In the genomic region with DNA sequence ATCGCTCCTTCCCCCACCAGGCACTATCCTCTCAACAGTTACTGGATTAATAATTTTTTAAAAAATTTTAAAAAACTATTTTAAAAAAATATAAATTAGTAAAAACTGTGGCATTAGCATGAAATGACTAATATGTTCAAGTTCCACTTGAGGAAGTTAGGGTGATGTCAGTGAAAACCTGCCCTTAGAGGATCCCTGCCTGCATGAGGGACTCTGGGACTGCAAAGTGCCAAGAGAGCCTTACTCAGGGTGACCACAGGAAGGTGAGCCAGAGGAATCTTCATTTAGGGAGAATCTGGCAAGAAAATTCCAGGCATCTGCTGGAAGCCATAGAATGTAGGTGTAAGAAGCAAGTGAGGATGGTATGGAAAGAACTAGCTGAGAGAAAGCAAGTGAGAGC, we compare ENCODE assay signal across 15 cellular contexts.
"Had no signal": no experiment of that assay in that cellular context is flagged by ENCODE, and none has a peak within 500 bp of the region (broad histone marks: within the 10 kb centered on the region; RNA-seq: fewer than 3 reads in every experiment).

No MANE protein-coding gene starts in this region.

- FAIRE-seq: endothelial cell of umbilical vein had no signal

- ATAC-seq: activated CD4-positive, CD25-positive, alpha-beta regulatory T cell treated with anti-CD3 and anti-CD28 coated beads, Interleukin-2, amount 50 U/mL, for 24 hours; body of pancreas; gastroesophageal sphincter had no signal

- H3K27me3 ChIP-seq: body of pancreas, gastroesophageal sphincter, left lung, neutrophil had no signal

- H3K9me3 ChIP-seq: body of pancreas, gastroesophageal sphincter, left lung, neutrophil had no signal

- H3K4me3 ChIP-seq: body of pancreas, gastroesophageal sphincter, left lung had no signal

- H3K4me1 ChIP-seq: body of pancreas, left lung had no signal

- H3K36me3 ChIP-seq: gastroesophageal sphincter, left lung, neutrophil had no signal

- H3K27ac ChIP-seq: body of pancreas, gastroesophageal sphincter, left lung, neutrophil had no signal

- DNase-seq: activated CD4-positive, alpha-beta T cell treated with anti-CD3 and anti-CD28 coated beads, Interleukin-2, amount 50 U/mL, for 1 hour; activated CD8-positive, alpha-beta memory T cell treated with anti-CD3 and anti-CD28 coated beads for 24 hours; activated naive CD8-positive, alpha-beta T cell treated with anti-CD3 and anti-CD28 coated beads for 36 hours; amygdala; body of pancreas; effector CD8-positive, alpha-beta T cell; islet precursor cell; left lung; mammary epithelial cell; naive B cell; retina had no signal
